In genomic region chr15:76588811-76589747, GRCh38 we compare ENCODE assay signal across 29 cellular contexts.
A peak's percentile ranks its signal among the peaks of the same experiment; 100 is the strongest.
DNase-seq lines count a peak whose midpoint lies in the region; ATAC-seq, FAIRE-seq and TF ChIP-seq lines count a peak whose summit lies in the region.
"Had no signal": no experiment of that assay in that cellular context is flagged by ENCODE, and none has a peak within 500 bp of the region (broad histone marks: within the 10 kb centered on the region; RNA-seq: fewer than 3 reads in every experiment).

No MANE protein-coding gene starts in this region.

- WGBS in neuronal stem cell (ENCODE audit: extremely low coverage in 2 of 2, insufficient read length in 2 of 2, insufficient replicate concordance in 1 of 2), 2 donors = no CpG with 5 or more reads among the region's 7 CpGs

- H2AK5ac ChIP-seq in neuronal stem cell (ENCODE audit: low read depth, low read length) = no peak overlapping the region

- no peaks in the 10 kb centered on the region for H3F3A ChIP-seq in OCI-LY1 (ENCODE audit: insufficient read depth, low read length)

- H3K27me3 ChIP-seq in HAP-1 (ENCODE audit: low read depth) (no peaks in the 10 kb centered on the region), OCI-LY1 (ENCODE audit: insufficient read depth, low read length) (no peaks in the 10 kb centered on the region), foreskin keratinocyte (no peaks in the 10 kb centered on the region), neuronal stem cell (ENCODE audit: control insufficient read depth in 3 of 3, insufficient read depth in 3 of 3, low read depth in 1 of 3, low read length in 3 of 3) (no peaks in the 10 kb centered on the region)
- H3K27me3 ChIP-seq: BLaER1 treated with 17β-estradiol and CSF1 and Interleukin-3, amounts not matched to agents 10 nM and 100 nM; esophagus squamous epithelium; gastrocnemius medialis; SJSA1 had no signal

- no peak for FAIRE-seq in GM12891 (lab: Jason Lieb, UNC)

- H2BK12ac ChIP-seq in neuronal stem cell (ENCODE audit: low read length) = no peak overlapping the region

- no peak for TF ChIP-seq POLR2A in GM12891 (IDR thresholded peaks at IDR 0.05; ENCODE audit: low read depth, low read length)

- peak; percentile 12; the same call in 1 of the 2 replicates for TF ChIP-seq CTCF in OCI-LY1 (IDR thresholded peaks at IDR 0.05; ENCODE audit: low read length)
- peak; percentile 42 for TF ChIP-seq CTCF in foreskin keratinocyte (conservative IDR thresholded peaks at IDR 0.05)

- H3K4me2 ChIP-seq in OCI-LY1 (ENCODE audit: low read length) (no peak overlapping the region), neuronal stem cell (ENCODE audit: insufficient read depth, low read length, poor library complexity, severe bottlenecking) (no peak overlapping the region)
- H3K4me2 ChIP-seq: BLaER1 treated with 17β-estradiol and CSF1 and Interleukin-3, amounts not matched to agents 10 nM and 100 nM; smooth muscle cell had no signal

- no peaks in the 10 kb centered on the region for H3K9me2 ChIP-seq in OCI-LY1 (ENCODE audit: low read depth, low read length)

- H3K14ac ChIP-seq in neuronal stem cell (ENCODE audit: low read length) = no peak overlapping the region

- H2AFZ ChIP-seq in OCI-LY1 (ENCODE audit: low read length) = no peak overlapping the region
- H2AFZ ChIP-seq in neuronal stem cell (ENCODE audit: low read length) = no peak overlapping the region

- no peaks in the 10 kb centered on the region for H3K79me2 ChIP-seq in OCI-LY1 (ENCODE audit: insufficient read depth, low read length)

- H3K18ac ChIP-seq in neuronal stem cell (ENCODE audit: low read length) = no peak overlapping the region

- H2BK120ac ChIP-seq in neuronal stem cell (ENCODE audit: low read depth, low read length) = no peak overlapping the region

- no peak overlapping the region for H4K91ac ChIP-seq in neuronal stem cell (ENCODE audit: low read depth, low read length, poor library complexity)

- H3K9me3 ChIP-seq in HAP-1 = no peaks in the 10 kb centered on the region
- H3K9me3 ChIP-seq in OCI-LY1 (ENCODE audit: low read length) = no peaks in the 10 kb centered on the region
- H3K9me3 ChIP-seq in neuronal stem cell (replicated peaks in 1 of 2; ENCODE audit: control insufficient read depth in 2 of 2, insufficient read depth in 1 of 2, low read depth in 1 of 2, low read length in 2 of 2) = no peaks in the 10 kb centered on the region
- H3K9me3 ChIP-seq: esophagus squamous epithelium, gastrocnemius medialis, SJSA1 had no signal

- in situ Hi-C loops in HAP-1 (cut with MboI; ENCODE audit: low sequenced_read_pairs) = no loop called here

- peak; percentile 93 for ATAC-seq in foreskin keratinocyte
- ATAC-seq in HG03135 (IDR thresholded peaks at IDR 0.05; ENCODE audit: unreplicated experiment) = no peak
- ATAC-seq: activated naive CD4-positive, alpha-beta T cell treated with anti-CD3 and anti-CD28 coated beads, Interleukin-2, amount 50 U/mL, for 72 hours; activated T-helper 17 cell treated with anti-CD3 and anti-CD28 coated beads, Interleukin-2, amount 50 U/mL, for 72 hours; effector memory CD8-positive, alpha-beta T cell; gastrocnemius medialis; left lobe of liver; naive thymus-derived CD8-positive, alpha-beta T cell had no signal

- H4K20me1 ChIP-seq in OCI-LY1 (ENCODE audit: insufficient read depth, low read length) = no peaks in the 10 kb centered on the region
- H4K20me1 ChIP-seq: BLaER1 treated with 17β-estradiol and CSF1 and Interleukin-3, amounts not matched to agents 10 nM and 100 nM had no signal

- H3K4ac ChIP-seq in neuronal stem cell (ENCODE audit: low read length) = no peak overlapping the region

- H3K79me1 ChIP-seq in neuronal stem cell (ENCODE audit: low read depth, low read length) = no peaks in the 10 kb centered on the region

- H2BK5ac ChIP-seq in neuronal stem cell (ENCODE audit: low read length) = no peak overlapping the region

- no peak overlapping the region for H2BK15ac ChIP-seq in neuronal stem cell (ENCODE audit: low read length)

- H3K9ac ChIP-seq in OCI-LY1 (ENCODE audit: low read length) (no peak overlapping the region), neuronal stem cell (ENCODE audit: low read depth, low read length, poor library complexity) (peak overlapping the region; percentile 5)
- H3K9ac ChIP-seq: BLaER1 treated with 17β-estradiol and CSF1 and Interleukin-3, amounts not matched to agents 10 nM and 100 nM had no signal

- no peaks in the 10 kb centered on the region for H3K36me3 ChIP-seq in HAP-1 (replicated peaks)
- no peaks in the 10 kb centered on the region for H3K36me3 ChIP-seq in OCI-LY1 (ENCODE audit: insufficient read depth, low read length)
- no peaks in the 10 kb centered on the region for H3K36me3 ChIP-seq in neuronal stem cell (replicated peaks in 1 of 2; ENCODE audit: control insufficient read depth in 2 of 2, insufficient read depth in 2 of 2, low read length in 2 of 2)
- H3K36me3 ChIP-seq: gastrocnemius medialis, SJSA1 had no signal

- H3K4me3 ChIP-seq in HAP-1 (no peak overlapping the region), OCI-LY1 (ENCODE audit: low read depth, low read length, poor library complexity, severe bottlenecking) (no peak overlapping the region), neuronal stem cell (ENCODE audit: low read length in 2 of 2) (no peak overlapping the region)
- H3K4me3 ChIP-seq: BLaER1 treated with 17β-estradiol and CSF1 and Interleukin-3, amounts not matched to agents 10 nM and 100 nM; coronary artery; esophagus squamous epithelium; gastrocnemius medialis; SJSA1; smooth muscle cell had no signal

- H3K4me1 ChIP-seq in HAP-1 (no peaks in the 10 kb centered on the region), OCI-LY1 (ENCODE audit: insufficient read depth, low read length, severe bottlenecking) (no peaks in the 10 kb centered on the region), foreskin keratinocyte (peaks cover 6% of the 10 kb centered on the region), neuronal stem cell (ENCODE audit: control insufficient read depth in 2 of 2, insufficient read depth in 1 of 2, low read depth in 1 of 2, low read length in 2 of 2) (no peaks in the 10 kb centered on the region)
- H3K4me1 ChIP-seq: BLaER1 treated with 17β-estradiol and CSF1 and Interleukin-3, amounts not matched to agents 10 nM and 100 nM; esophagus squamous epithelium; gastrocnemius medialis; SJSA1 had no signal

- H3K27ac ChIP-seq in OCI-LY1 (ENCODE audit: low read depth, low read length, poor library complexity, severe bottlenecking) (no peak overlapping the region), foreskin keratinocyte (peak overlapping the region; percentile 68), neuronal stem cell (replicated peaks; ENCODE audit: low read length) (no peak overlapping the region)
- H3K27ac ChIP-seq: BLaER1 treated with 17β-estradiol and CSF1 and Interleukin-3, amounts not matched to agents 10 nM and 100 nM; coronary artery; esophagus squamous epithelium; gastrocnemius medialis; SJSA1 had no signal

- DNase-seq in HAP-1 (ENCODE audit: low spot score in 2 of 2) = peak; percentile 2 to 38
- peak; percentile 61 to 89 for DNase-seq in foreskin keratinocyte
- no peak for DNase-seq in neuronal stem cell (ENCODE audit: low spot score)
- DNase-seq in NCI-H187 (lab: John Stamatoyannopoulos, UW) = no peak
- DNase-seq in stimulated activated CD4-positive, alpha-beta T cell treated with anti-CD3 and anti-CD28 coated beads, Interleukin-4, amount 100 ng/mL, for 24 hours = no peak
- no peak for DNase-seq in GM12891 (ENCODE audit: insufficient read length, low spot score)
- DNase-seq: activated CD4-positive, alpha-beta memory T cell treated with anti-CD3 and anti-CD28 coated beads, Interleukin-2, amount 10 ng/mL, durations not matched to agents 7 days and 5 days; activated CD4-positive, CD25-positive, alpha-beta regulatory T cell treated with anti-CD3 and anti-CD28 coated beads, Interleukin-2, amount 50 U/mL, for 72 hours; effector memory CD8-positive, alpha-beta T cell; esophagus squamous epithelium; gastrocnemius medialis; GDM1; immature natural killer cell; Kasumi-1; naive thymus-derived CD8-positive, alpha-beta T cell; NCI-H1092; NCI-H187 treated with DMSO at 0.1 percent for 48 hours; NCI-H226; stimulated activated CD4-positive, alpha-beta T cell treated with anti-CD3 and anti-CD28 coated beads, Interleukin-2, amount 100 ng/mL, for 24 hours; T-helper 1 cell had no signal

- no peak overlapping the region for H3K23ac ChIP-seq in neuronal stem cell (ENCODE audit: low read depth, low read length, poor library complexity)

- no peak overlapping the region for H4K8ac ChIP-seq in neuronal stem cell (ENCODE audit: low read depth, low read length)

TF ChIP-seq in GM12891, 5 proteins besides CTCF, POLR2A, EP300 and RAD21:
- TF ChIP-seq TAF1 (IDR thresholded peaks at IDR 0.05; ENCODE audit: low read depth, low read length) (no peak), POLR2AphosphoS5 (IDR thresholded peaks at IDR 0.05; ENCODE audit: low read depth, low read length) (no peak), POU2F2 (IDR thresholded peaks at IDR 0.05; ENCODE audit: low read depth, low read length) (no peak), SPI1 (IDR thresholded peaks at IDR 0.05; ENCODE audit: low read depth, low read length) (no peak), PAX5 (IDR thresholded peaks at IDR 0.05; ENCODE audit: insufficient read depth, low read length, severe bottlenecking) (no peak)

Comparison
In these comparisons a context has a peak if more than half of its experiments do, and no peak if none do; other contexts are left out.
1. DNase-seq: peak in HAP-1 (2 of 2) and foreskin keratinocyte (2 of 2); none in neuronal stem cell (single experiment), NCI-H187 (0 of 2), stimulated activated CD4-positive, alpha-beta T cell treated with anti-CD3 and anti-CD28 coated beads, Interleukin-4, amount 100 ng/mL, for 24 hours (single experiment) and GM12891 (single experiment).